In the genomic region with DNA sequence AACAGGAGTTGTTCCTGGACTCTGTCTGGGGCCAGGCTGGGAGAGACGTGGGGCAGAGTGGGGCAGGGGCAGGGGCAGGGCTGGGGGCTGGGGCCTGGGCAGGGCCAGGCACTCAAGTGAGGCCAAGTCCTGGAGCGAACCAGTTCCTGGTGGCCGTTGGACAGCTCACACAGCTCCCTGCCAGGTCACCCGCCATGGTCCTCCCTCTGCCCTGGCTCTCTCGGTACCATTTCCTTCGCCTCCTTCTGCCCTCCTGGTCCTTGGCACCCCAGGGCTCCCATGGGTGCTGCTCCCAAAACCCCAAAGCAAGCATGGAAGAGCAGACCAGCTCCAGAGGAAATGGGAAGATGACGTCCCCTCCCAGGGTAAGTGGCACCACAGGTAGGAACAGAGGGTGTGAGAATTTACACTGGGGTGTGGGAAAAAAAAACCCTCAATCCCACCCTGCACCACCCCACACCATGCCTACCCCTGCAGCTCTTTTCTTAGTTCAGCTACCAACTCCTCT, we compare ENCODE assay signal across 2 cellular contexts.
TF ChIP-seq lines count a peak whose summit lies in the region.

A gene with protein sequence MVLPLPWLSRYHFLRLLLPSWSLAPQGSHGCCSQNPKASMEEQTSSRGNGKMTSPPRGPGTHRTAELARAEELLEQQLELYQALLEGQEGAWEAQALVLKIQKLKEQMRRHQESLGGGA (plus strand): TSS at position 142 of the 508 bp plus-strand sequence. CDS start 53 bp downstream, at position 195.

TF ChIP-seq in WTC11, 78 proteins besides CTCF, POLR2A, EP300 and RAD21 (continued from another document and continues in another):
- TF ChIP-seq, protein P1, sequence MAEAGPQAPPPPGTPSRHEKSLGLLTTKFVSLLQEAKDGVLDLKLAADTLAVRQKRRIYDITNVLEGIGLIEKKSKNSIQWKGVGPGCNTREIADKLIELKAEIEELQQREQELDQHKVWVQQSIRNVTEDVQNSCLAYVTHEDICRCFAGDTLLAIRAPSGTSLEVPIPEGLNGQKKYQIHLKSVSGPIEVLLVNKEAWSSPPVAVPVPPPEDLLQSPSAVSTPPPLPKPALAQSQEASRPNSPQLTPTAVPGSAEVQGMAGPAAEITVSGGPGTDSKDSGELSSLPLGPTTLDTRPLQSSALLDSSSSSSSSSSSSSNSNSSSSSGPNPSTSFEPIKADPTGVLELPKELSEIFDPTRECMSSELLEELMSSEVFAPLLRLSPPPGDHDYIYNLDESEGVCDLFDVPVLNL (CRISPR knock-in tag; IDR thresholded peaks at IDR 0.05; ENCODE audit: borderline replicate concordance, low read depth): no peak
- no peak for TF ChIP-seq ZNF219 (CRISPR knock-in tag; IDR thresholded peaks at IDR 0.05; ENCODE audit: borderline replicate concordance)
- no peak for TF ChIP-seq GRHL2 (CRISPR knock-in tag; IDR thresholded peaks at IDR 0.05; ENCODE audit: insufficient replicate concordance, severe bottlenecking)
- TF ChIP-seq, protein P2, sequence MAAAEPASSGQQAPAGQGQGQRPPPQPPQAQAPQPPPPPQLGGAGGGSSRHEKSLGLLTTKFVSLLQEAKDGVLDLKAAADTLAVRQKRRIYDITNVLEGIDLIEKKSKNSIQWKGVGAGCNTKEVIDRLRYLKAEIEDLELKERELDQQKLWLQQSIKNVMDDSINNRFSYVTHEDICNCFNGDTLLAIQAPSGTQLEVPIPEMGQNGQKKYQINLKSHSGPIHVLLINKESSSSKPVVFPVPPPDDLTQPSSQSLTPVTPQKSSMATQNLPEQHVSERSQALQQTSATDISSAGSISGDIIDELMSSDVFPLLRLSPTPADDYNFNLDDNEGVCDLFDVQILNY (CRISPR knock-in tag; IDR thresholded peaks at IDR 0.05): no peak
- peak; percentile 61 for TF ChIP-seq ZNF416 (CRISPR knock-in tag; IDR thresholded peaks at IDR 0.05)
- no peak for TF ChIP-seq MXD4 (CRISPR knock-in tag; IDR thresholded peaks at IDR 0.05; ENCODE audit: borderline replicate concordance)
- TF ChIP-seq, protein P3, sequence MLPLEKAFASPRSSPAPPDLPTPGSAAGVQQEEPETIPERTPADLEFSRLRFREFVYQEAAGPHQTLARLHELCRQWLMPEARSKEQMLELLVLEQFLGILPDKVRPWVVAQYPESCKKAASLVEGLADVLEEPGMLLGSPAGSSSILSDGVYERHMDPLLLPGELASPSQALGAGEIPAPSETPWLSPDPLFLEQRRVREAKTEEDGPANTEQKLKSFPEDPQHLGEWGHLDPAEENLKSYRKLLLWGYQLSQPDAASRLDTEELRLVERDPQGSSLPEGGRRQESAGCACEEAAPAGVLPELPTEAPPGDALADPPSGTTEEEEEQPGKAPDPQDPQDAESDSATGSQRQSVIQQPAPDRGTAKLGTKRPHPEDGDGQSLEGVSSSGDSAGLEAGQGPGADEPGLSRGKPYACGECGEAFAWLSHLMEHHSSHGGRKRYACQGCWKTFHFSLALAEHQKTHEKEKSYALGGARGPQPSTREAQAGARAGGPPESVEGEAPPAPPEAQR (CRISPR knock-in tag; IDR thresholded peaks at IDR 0.05): no peak
- TF ChIP-seq ELF4 (CRISPR knock-in tag; IDR thresholded peaks at IDR 0.05; ENCODE audit: low read depth): no peak
- no peak for TF ChIP-seq OVOL2 (CRISPR knock-in tag; IDR thresholded peaks at IDR 0.05; ENCODE audit: borderline replicate concordance)
- TF ChIP-seq FOXP1 (CRISPR knock-in tag; IDR thresholded peaks at IDR 0.05; ENCODE audit: borderline replicate concordance): no peak
- no peak for TF ChIP-seq CBFB (CRISPR knock-in tag; IDR thresholded peaks at IDR 0.05; ENCODE audit: low read depth)
- TF ChIP-seq, protein P4, sequence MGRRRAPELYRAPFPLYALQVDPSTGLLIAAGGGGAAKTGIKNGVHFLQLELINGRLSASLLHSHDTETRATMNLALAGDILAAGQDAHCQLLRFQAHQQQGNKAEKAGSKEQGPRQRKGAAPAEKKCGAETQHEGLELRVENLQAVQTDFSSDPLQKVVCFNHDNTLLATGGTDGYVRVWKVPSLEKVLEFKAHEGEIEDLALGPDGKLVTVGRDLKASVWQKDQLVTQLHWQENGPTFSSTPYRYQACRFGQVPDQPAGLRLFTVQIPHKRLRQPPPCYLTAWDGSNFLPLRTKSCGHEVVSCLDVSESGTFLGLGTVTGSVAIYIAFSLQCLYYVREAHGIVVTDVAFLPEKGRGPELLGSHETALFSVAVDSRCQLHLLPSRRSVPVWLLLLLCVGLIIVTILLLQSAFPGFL (CRISPR knock-in tag; IDR thresholded peaks at IDR 0.05; ENCODE audit: borderline replicate concordance): no peak
- TF ChIP-seq TCF7 (CRISPR knock-in tag; IDR thresholded peaks at IDR 0.05; ENCODE audit: low read depth): no peak
- TF ChIP-seq NR2C2 (CRISPR knock-in tag; IDR thresholded peaks at IDR 0.05): no peak
- TF ChIP-seq ZNF396 (CRISPR knock-in tag; IDR thresholded peaks at IDR 0.05; ENCODE audit: borderline replicate concordance): no peak
- TF ChIP-seq FOXK1 (CRISPR knock-in tag; IDR thresholded peaks at IDR 0.05): no peak
- no peak for TF ChIP-seq TEAD1 (CRISPR knock-in tag; IDR thresholded peaks at IDR 0.05)
- TF ChIP-seq, protein P5, sequence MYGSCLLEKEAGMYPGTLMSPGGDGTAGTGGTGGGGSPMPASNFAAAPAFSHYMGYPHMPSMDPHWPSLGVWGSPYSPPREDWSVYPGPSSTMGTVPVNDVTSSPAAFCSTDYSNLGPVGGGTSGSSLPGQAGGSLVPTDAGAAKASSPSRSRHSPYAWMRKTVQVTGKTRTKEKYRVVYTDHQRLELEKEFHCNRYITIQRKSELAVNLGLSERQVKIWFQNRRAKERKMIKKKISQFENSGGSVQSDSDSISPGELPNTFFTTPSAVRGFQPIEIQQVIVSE (CRISPR knock-in tag; IDR thresholded peaks at IDR 0.05; ENCODE audit: borderline replicate concordance): no peak
- no peak for TF ChIP-seq RORB (CRISPR knock-in tag; IDR thresholded peaks at IDR 0.05)
- no peak for TF ChIP-seq ETV6 (CRISPR knock-in tag; IDR thresholded peaks at IDR 0.05)
- no peak for TF ChIP-seq SOX15 (CRISPR knock-in tag; IDR thresholded peaks at IDR 0.05)

TF ChIP-seq in HepG2, 621 proteins besides CTCF, POLR2A, EP300 and RAD21 (continued from another document and continues in another):
- TF ChIP-seq, protein P6, sequence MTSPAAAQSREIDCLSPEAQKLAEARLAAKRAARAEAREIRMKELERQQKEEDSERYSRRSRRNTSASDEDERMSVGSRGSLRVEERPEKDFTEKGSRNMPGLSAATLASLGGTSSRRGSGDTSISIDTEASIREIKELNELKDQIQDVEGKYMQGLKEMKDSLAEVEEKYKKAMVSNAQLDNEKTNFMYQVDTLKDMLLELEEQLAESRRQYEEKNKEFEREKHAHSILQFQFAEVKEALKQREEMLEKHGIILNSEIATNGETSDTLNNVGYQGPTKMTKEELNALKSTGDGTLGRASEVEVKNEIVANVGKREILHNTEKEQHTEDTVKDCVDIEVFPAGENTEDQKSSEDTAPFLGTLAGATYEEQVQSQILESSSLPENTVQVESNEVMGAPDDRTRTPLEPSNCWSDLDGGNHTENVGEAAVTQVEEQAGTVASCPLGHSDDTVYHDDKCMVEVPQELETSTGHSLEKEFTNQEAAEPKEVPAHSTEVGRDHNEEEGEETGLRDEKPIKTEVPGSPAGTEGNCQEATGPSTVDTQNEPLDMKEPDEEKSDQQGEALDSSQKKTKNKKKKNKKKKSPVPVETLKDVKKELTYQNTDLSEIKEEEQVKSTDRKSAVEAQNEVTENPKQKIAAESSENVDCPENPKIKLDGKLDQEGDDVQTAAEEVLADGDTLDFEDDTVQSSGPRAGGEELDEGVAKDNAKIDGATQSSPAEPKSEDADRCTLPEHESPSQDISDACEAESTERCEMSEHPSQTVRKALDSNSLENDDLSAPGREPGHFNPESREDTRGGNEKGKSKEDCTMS (CRISPR knock-in tag; conservative IDR thresholded peaks at IDR 0.05): no peak
- TF ChIP-seq, protein P7, sequence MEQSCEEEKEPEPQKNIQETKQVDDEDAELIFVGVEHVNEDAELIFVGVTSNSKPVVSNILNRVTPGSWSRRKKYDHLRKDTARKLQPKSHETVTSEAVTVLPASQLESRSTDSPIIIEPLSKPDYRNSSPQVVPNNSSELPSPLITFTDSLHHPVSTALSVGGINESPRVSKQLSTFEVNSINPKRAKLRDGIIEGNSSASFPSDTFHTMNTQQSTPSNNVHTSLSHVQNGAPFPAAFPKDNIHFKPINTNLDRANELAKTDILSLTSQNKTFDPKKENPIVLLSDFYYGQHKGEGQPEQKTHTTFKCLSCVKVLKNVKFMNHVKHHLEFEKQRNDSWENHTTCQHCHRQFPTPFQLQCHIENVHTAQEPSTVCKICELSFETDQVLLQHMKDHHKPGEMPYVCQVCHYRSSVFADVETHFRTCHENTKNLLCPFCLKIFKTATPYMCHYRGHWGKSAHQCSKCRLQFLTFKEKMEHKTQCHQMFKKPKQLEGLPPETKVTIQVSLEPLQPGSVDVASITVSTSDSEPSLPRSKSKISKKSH (CRISPR knock-in tag; IDR thresholded peaks at IDR 0.05; ENCODE audit: borderline replicate concordance): 0 out of 2 replicates have a peak, but pooled peaks have one; percentile 39
- peak; percentile 71 for TF ChIP-seq HNRNPK (IDR thresholded peaks at IDR 0.05; ENCODE audit: low read depth, low read length, poor library complexity, severe bottlenecking)
- TF ChIP-seq, protein P8, sequence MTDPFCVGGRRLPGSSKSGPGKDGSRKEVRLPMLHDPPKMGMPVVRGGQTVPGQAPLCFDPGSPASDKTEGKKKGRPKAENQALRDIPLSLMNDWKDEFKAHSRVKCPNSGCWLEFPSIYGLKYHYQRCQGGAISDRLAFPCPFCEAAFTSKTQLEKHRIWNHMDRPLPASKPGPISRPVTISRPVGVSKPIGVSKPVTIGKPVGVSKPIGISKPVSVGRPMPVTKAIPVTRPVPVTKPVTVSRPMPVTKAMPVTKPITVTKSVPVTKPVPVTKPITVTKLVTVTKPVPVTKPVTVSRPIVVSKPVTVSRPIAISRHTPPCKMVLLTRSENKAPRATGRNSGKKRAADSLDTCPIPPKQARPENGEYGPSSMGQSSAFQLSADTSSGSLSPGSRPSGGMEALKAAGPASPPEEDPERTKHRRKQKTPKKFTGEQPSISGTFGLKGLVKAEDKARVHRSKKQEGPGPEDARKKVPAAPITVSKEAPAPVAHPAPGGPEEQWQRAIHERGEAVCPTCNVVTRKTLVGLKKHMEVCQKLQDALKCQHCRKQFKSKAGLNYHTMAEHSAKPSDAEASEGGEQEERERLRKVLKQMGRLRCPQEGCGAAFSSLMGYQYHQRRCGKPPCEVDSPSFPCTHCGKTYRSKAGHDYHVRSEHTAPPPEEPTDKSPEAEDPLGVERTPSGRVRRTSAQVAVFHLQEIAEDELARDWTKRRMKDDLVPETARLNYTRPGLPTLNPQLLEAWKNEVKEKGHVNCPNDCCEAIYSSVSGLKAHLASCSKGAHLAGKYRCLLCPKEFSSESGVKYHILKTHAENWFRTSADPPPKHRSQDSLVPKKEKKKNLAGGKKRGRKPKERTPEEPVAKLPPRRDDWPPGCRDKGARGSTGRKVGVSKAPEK (CRISPR knock-in tag; IDR thresholded peaks at IDR 0.05; ENCODE audit: borderline replicate concordance): no peak
- no peak for TF ChIP-seq FOXJ3 (CRISPR knock-in tag; IDR thresholded peaks at IDR 0.05; ENCODE audit: borderline replicate concordance)
- peak; percentile 72 for TF ChIP-seq HNRNPH1 (optimal IDR thresholded peaks at IDR 0.05; ENCODE audit: low read depth, low read length)
- TF ChIP-seq ZNF83 (CRISPR knock-in tag; IDR thresholded peaks at IDR 0.05; ENCODE audit: borderline replicate concordance): 0 out of 2 replicates have a peak, but pooled peaks have one; percentile 36
- 0 out of 2 replicates have a peak, but pooled peaks have one; percentile 23 for TF ChIP-seq GABPB1 (CRISPR knock-in tag; IDR thresholded peaks at IDR 0.05)
- TF ChIP-seq SMYD3 (CRISPR knock-in tag; IDR thresholded peaks at IDR 0.05): no peak
- TF ChIP-seq KLF9 (CRISPR knock-in tag; IDR thresholded peaks at IDR 0.05; ENCODE audit: low read depth): no peak
- peak; percentile 24; the same call in 1 of the 2 replicates for TF ChIP-seq ZNF776 (CRISPR knock-in tag; IDR thresholded peaks at IDR 0.05)
- no peak for TF ChIP-seq ZNF562 (CRISPR knock-in tag; IDR thresholded peaks at IDR 0.05; ENCODE audit: borderline replicate concordance)
- TF ChIP-seq RBM22 (optimal IDR thresholded peaks at IDR 0.05; ENCODE audit: low read length): peak; percentile 91
- TF ChIP-seq NONO (IDR thresholded peaks at IDR 0.05): no peak
- TF ChIP-seq NONO (CRISPR knock-in tag; conservative IDR thresholded peaks at IDR 0.05): peak; percentile 59
- TF ChIP-seq HES4 (CRISPR knock-in tag; IDR thresholded peaks at IDR 0.05; ENCODE audit: borderline replicate concordance): no peak
- TF ChIP-seq ZNF460 (CRISPR knock-in tag; IDR thresholded peaks at IDR 0.05; ENCODE audit: borderline replicate concordance): no peak
- TF ChIP-seq TMF1 (CRISPR knock-in tag; IDR thresholded peaks at IDR 0.05; ENCODE audit: low read depth): 0 out of 2 replicates have a peak, but pooled peaks have one; percentile 48
- TF ChIP-seq, protein P9, sequence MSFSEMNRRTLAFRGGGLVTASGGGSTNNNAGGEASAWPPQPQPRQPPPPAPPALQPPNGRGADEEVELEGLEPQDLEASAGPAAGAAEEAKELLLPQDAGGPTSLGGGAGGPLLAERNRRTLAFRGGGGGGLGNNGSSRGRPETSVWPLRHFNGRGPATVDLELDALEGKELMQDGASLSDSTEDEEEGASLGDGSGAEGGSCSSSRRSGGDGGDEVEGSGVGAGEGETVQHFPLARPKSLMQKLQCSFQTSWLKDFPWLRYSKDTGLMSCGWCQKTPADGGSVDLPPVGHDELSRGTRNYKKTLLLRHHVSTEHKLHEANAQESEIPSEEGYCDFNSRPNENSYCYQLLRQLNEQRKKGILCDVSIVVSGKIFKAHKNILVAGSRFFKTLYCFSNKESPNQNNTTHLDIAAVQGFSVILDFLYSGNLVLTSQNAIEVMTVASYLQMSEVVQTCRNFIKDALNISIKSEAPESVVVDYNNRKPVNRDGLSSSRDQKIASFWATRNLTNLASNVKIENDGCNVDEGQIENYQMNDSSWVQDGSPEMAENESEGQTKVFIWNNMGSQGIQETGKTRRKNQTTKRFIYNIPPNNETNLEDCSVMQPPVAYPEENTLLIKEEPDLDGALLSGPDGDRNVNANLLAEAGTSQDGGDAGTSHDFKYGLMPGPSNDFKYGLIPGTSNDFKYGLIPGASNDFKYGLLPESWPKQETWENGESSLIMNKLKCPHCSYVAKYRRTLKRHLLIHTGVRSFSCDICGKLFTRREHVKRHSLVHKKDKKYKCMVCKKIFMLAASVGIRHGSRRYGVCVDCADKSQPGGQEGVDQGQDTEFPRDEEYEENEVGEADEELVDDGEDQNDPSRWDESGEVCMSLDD (CRISPR knock-in tag; IDR thresholded peaks at IDR 0.05; ENCODE audit: borderline replicate concordance): no peak
- 0 out of 2 replicates have a peak, but pooled peaks have one; percentile 41 for TF ChIP-seq ZNF331 (CRISPR knock-in tag; IDR thresholded peaks at IDR 0.05)
- 0 out of 2 replicates have a peak, but pooled peaks have one; percentile 28 for TF ChIP-seq ZNF850 (CRISPR knock-in tag; conservative IDR thresholded peaks at IDR 0.05)
- no peak for TF ChIP-seq ZNF124 (CRISPR knock-in tag; IDR thresholded peaks at IDR 0.05)
